In genomic region chr17:78492116-78492799, GRCh38 we compare ENCODE assay signal across 16 cellular contexts.
DNase-seq lines count a peak whose midpoint lies in the region; ATAC-seq, FAIRE-seq and TF ChIP-seq lines count a peak whose summit lies in the region.
"Had no signal": no experiment of that assay in that cellular context is flagged by ENCODE, and none has a peak within 500 bp of the region (broad histone marks: within the 10 kb centered on the region; RNA-seq: fewer than 3 reads in every experiment).

No MANE protein-coding gene starts in this region.

- no peak overlapping the region for H4K5ac ChIP-seq in H9 (ENCODE audit: insufficient read length, low read depth, low read length)

- BruUV-seq in A673 (replicated peaks; lab: Mats Ljungman, UMichigan) = no TSS peak
- no TSS peak for BruUV-seq in GM12878 (replicated peaks; lab: Mats Ljungman, UMichigan)

- DNase-seq in A673 (ENCODE audit: low spot score) (no peak), H9 (no peak), GM12878 (ENCODE audit: low read depth, low spot score) (no peak), islet precursor cell (peak; percentile 53), RCC 7860 (ENCODE audit: low spot score) (no peak), left colon (no peak)
- no peak for DNase-seq in activated naive CD4-positive, alpha-beta T cell treated with anti-CD3 and anti-CD28 coated beads, Interleukin-2, amount 50 U/mL, for 72 hours (ENCODE audit: low spot score in 2 of 2)
- DNase-seq: 8988T; ACHN; C1 segment of cervical spinal cord; Calu3; CD4-positive, alpha-beta T cell; DMS 273 treated with DMSO at 0.1 percent for 48 hours had no signal

- H3K79me1 ChIP-seq in H9 (ENCODE audit: insufficient read depth, low read depth, low read length, poor library complexity, severe bottlenecking) = no peaks in the 10 kb centered on the region

- peak; percentile 24; the same call in 1 of the 2 replicates for TF ChIP-seq POLR2A in GM12878 (IDR thresholded peaks at IDR 0.05; ENCODE audit: low read depth, low read length)

- SMC1A ChIA-PET in GM12878 (lab: Charles Lee; ENCODE audit: uncharacterized antibody, unreplicated experiment) = no interaction called here

- TF ChIP-seq CTCF in A673 (conservative IDR thresholded peaks at IDR 0.05; ENCODE audit: low read depth, low read length) (0 out of 2 replicates have a peak, but pooled peaks have one; percentile 13), H9 (conservative IDR thresholded peaks at IDR 0.05) (0 out of 3 replicates have a peak, but pooled peaks have one; percentile 23), GM12878 (IDR thresholded peaks at IDR 0.05 in 2 of 3, conservative IDR thresholded peaks at IDR 0.05 in 1 of 3; ENCODE audit: control insufficient read depth in 2 of 3, extremely low read depth in 1 of 3, insufficient read depth in 1 of 3, low read depth in 3 of 3, low read length in 3 of 3) (no peak)

- no peak overlapping the region for H3K4ac ChIP-seq in H9 (ENCODE audit: low read depth, low read length)

- H2AFZ ChIP-seq in H9 (ENCODE audit: low read length) (no peak overlapping the region), GM12878 (ENCODE audit: control insufficient read depth, low read depth, low read length) (no peak overlapping the region)

- H3K9me3 Mint-ChIP-seq in H9 = no peaks in the 10 kb centered on the region
- H3K9me3 Mint-ChIP-seq in activated naive CD4-positive, alpha-beta T cell treated with anti-CD3 and anti-CD28 coated beads, Interleukin-2, amount 50 U/mL, for 72 hours = no peaks in the 10 kb centered on the region
- H3K9me3 Mint-ChIP-seq: CD4-positive, alpha-beta T cell had no signal

- TF ChIP-seq EP300 in GM12878 (IDR thresholded peaks at IDR 0.05; ENCODE audit: borderline replicate concordance in 1 of 2, control insufficient read depth in 1 of 2, low read depth in 2 of 2, low read length in 2 of 2) = no peak

- WGBS in H9 (ENCODE audit: extremely low coverage, insufficient read length, low lambda C conversion rate) = no CpG with 5 or more reads among the region's 26 CpGs
- 40% methylated on average over 26 of the region's 26 CpGs for WGBS in GM12878 (ENCODE audit: insufficient coverage, insufficient replicate concordance, low lambda C conversion rate, missing lambda C conversion rate)

- H3K18ac ChIP-seq in H9 (ENCODE audit: insufficient read length, low read depth, low read length) = no peak overlapping the region

- no peak overlapping the region for H3K4me3 Mint-ChIP-seq in H9
- H3K4me3 Mint-ChIP-seq: CD4-positive, alpha-beta T cell had no signal

- H3K27me3 ChIP-seq in A673 (replicated peaks; ENCODE audit: insufficient read depth, low read depth, low read length, poor library complexity) (no peaks in the 10 kb centered on the region), H9 (ENCODE audit: insufficient read depth, low read length) (no peaks in the 10 kb centered on the region), GM12878 (replicated peaks in 1 of 2; ENCODE audit: control insufficient read depth in 2 of 2, insufficient read depth in 2 of 2, low read length in 1 of 2) (no peaks in the 10 kb centered on the region)

- H3K9ac ChIP-seq in H9 (ENCODE audit: extremely low read depth, insufficient read length, low read length) (no peak overlapping the region), GM12878 (ENCODE audit: control insufficient read depth, insufficient read depth, low read length) (no peak overlapping the region)

- H3K36me3 ChIP-seq in A673 (ENCODE audit: insufficient read depth, low read length, poor library complexity, severe bottlenecking) (no peaks in the 10 kb centered on the region), GM12878 (ENCODE audit: control insufficient read depth in 2 of 2, insufficient read depth in 2 of 2, low read length in 1 of 2) (no peaks in the 10 kb centered on the region)

- no peak for FAIRE-seq in GM12878 (lab: Jason Lieb, UNC)
- FAIRE-seq in RCC 7860 (lab: Jason Lieb, UNC) = no peak
- FAIRE-seq: GM12891 had no signal

- H3K4me2 ChIP-seq in H9 (ENCODE audit: insufficient read depth, insufficient read length, low read length) = no peak overlapping the region
- H3K4me2 ChIP-seq in GM12878 (ENCODE audit: control insufficient read depth, insufficient read depth) = no peak overlapping the region

- in situ Hi-C loops in GM12878 (cut with MboI) = no loop called here

- H3K27me3 Mint-ChIP-seq in H9 (ENCODE audit: low read depth) = peaks cover 16% of the 10 kb centered on the region
- H3K27me3 Mint-ChIP-seq: CD4-positive, alpha-beta T cell had no signal

- H3K4me1 Mint-ChIP-seq in H9 = peaks cover 0 to 1% of the 10 kb centered on the region in 2 experiments; a peak in 1 of 4 replicates

- H3K4me1 ChIP-seq in A673 (ENCODE audit: insufficient read depth, low read length, poor library complexity, severe bottlenecking) (no peaks in the 10 kb centered on the region), H9 (ENCODE audit: insufficient read depth, low read length) (no peaks in the 10 kb centered on the region), GM12878 (ENCODE audit: control insufficient read depth, insufficient read depth, low read length) (no peaks in the 10 kb centered on the region; the same call in 1 of the 2 replicates)

- H3K36me3 Mint-ChIP-seq in H9 (ENCODE audit: insufficient read depth in 1 of 3, low read depth in 3 of 3) = no peaks in the 10 kb centered on the region; a peak in 2 of 7 replicates
- H3K36me3 Mint-ChIP-seq in activated naive CD4-positive, alpha-beta T cell treated with anti-CD3 and anti-CD28 coated beads, Interleukin-2, amount 50 U/mL, for 72 hours = no peaks in the 10 kb centered on the region

- RAD21 ChIA-PET in GM12878 (lab: Charles Lee; ENCODE audit: unreplicated experiment) = no interaction called here

- H3K56ac ChIP-seq in H9 (ENCODE audit: insufficient read length, low read depth, low read length) = no peak overlapping the region

- no peak overlapping the region for H2BK15ac ChIP-seq in H9 (ENCODE audit: low read depth, low read length)

- CTCF ChIA-PET in A673 (lab: Charles Lee) = no interaction called here
- CTCF ChIA-PET in GM12878 (lab: Yijun Ruan, JAX) = no interaction called here

- H3K27ac Mint-ChIP-seq in H9 = no peak overlapping the region; a peak in 1 of 7 replicates
- H3K27ac Mint-ChIP-seq in activated naive CD4-positive, alpha-beta T cell treated with anti-CD3 and anti-CD28 coated beads, Interleukin-2, amount 50 U/mL, for 72 hours = no peak overlapping the region
- H3K27ac Mint-ChIP-seq: CD4-positive, alpha-beta T cell had no signal

- no peak overlapping the region for H3T11ph ChIP-seq in H9 (ENCODE audit: low read length)

- no peak overlapping the region for H2BK120ac ChIP-seq in H9 (ENCODE audit: low read depth, low read length, poor library complexity, severe bottlenecking)

- H3K23me2 ChIP-seq in H9 (ENCODE audit: insufficient read length, low read depth, low read length, poor library complexity, severe bottlenecking) = no peaks in the 10 kb centered on the region

- no peak overlapping the region for H4K91ac ChIP-seq in H9 (ENCODE audit: insufficient read length, low read depth, low read length)

- no peak overlapping the region for H2BK5ac ChIP-seq in H9 (ENCODE audit: insufficient read length, low read length)

- no peak overlapping the region for H3K14ac ChIP-seq in H9 (ENCODE audit: insufficient read depth, low read length)

- H3K27ac ChIP-seq in A673 (ENCODE audit: low read depth, low read length, poor library complexity, severe bottlenecking) (no peak overlapping the region), H9 (ENCODE audit: insufficient read length, low read depth, low read length) (no peak overlapping the region), GM12878 (ENCODE audit: control insufficient read depth, insufficient read depth) (no peak overlapping the region)

- no peak for TF ChIP-seq RAD21 in GM12878 (IDR thresholded peaks at IDR 0.05; ENCODE audit: insufficient read depth, low read depth, low read length)

- no peak overlapping the region for H2BK12ac ChIP-seq in H9 (ENCODE audit: insufficient read length, low read depth, low read length)

- POLR2A ChIA-PET in A673 (lab: Charles Lee; ENCODE audit: low non-redundant PET) = no interaction called here
- POLR2A ChIA-PET in GM12878 (lab: Charles Lee) = no interaction called here

- H3K9me3 ChIP-seq in A673 (ENCODE audit: low read depth, low read length, poor library complexity, severe bottlenecking) = no peaks in the 10 kb centered on the region
- no peaks in the 10 kb centered on the region for H3K9me3 ChIP-seq in H9 (ENCODE audit: control insufficient read depth, low read depth, low read length)
- no peaks in the 10 kb centered on the region for H3K9me3 ChIP-seq in GM12878 (replicated peaks; ENCODE audit: control insufficient read depth, insufficient read depth, low read length)

- intact Hi-C loops in A673 (cut with micrococcal nuclease; ENCODE audit: unreplicated experiment) (no loop called here), GM12878 (cut with micrococcal nuclease; ENCODE audit: unreplicated experiment) (no loop called here), left colon (cut with DNase I, micrococcal nuclease) (no loop called here)

- H4K20me1 ChIP-seq in H9 (ENCODE audit: control insufficient read depth, insufficient read depth, insufficient read length) (no peaks in the 10 kb centered on the region), GM12878 (ENCODE audit: control insufficient read depth, insufficient read depth) (no peaks in the 10 kb centered on the region)

- ATAC-seq in GM12878 (no peak), left colon (no peak), HG03175 (IDR thresholded peaks at IDR 0.05; ENCODE audit: unreplicated experiment) (no peak)
- ATAC-seq in activated naive CD4-positive, alpha-beta T cell treated with anti-CD3 and anti-CD28 coated beads, Interleukin-2, amount 50 U/mL, for 72 hours = no peak
- ATAC-seq: HCT116 had no signal

- no peak overlapping the region for H2BK20ac ChIP-seq in H9 (ENCODE audit: low read depth, low read length, poor library complexity, severe bottlenecking)

- no peak overlapping the region for H4K8ac ChIP-seq in H9 (replicated peaks; ENCODE audit: insufficient read length, low read depth, low read length)

- H3K4me3 ChIP-seq in A673 (ENCODE audit: low read depth, low read length, poor library complexity, severe bottlenecking) (no peak overlapping the region), GM12878 (no peak overlapping the region)

- H3K79me2 ChIP-seq in H9 (ENCODE audit: insufficient read depth, low read length) (no peaks in the 10 kb centered on the region), GM12878 (ENCODE audit: control insufficient read depth, insufficient read depth, low read length) (peaks cover 11% of the 10 kb centered on the region)

- H2AK5ac ChIP-seq in H9 (ENCODE audit: insufficient read length, low read length) = no peak overlapping the region

- H3K23ac ChIP-seq in H9 (ENCODE audit: insufficient read length, low read depth, low read length) = no peak overlapping the region

TF ChIP-seq in GM12878, 131 proteins besides CTCF, POLR2A, EP300 and RAD21:
- TF ChIP-seq, protein P1, sequence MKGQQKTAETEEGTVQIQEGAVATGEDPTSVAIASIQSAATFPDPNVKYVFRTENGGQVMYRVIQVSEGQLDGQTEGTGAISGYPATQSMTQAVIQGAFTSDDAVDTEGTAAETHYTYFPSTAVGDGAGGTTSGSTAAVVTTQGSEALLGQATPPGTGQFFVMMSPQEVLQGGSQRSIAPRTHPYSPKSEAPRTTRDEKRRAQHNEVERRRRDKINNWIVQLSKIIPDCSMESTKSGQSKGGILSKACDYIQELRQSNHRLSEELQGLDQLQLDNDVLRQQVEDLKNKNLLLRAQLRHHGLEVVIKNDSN (IDR thresholded peaks at IDR 0.05; ENCODE audit: borderline replicate concordance, extremely low read length, insufficient read depth, low read depth, low read length) = peak; percentile 10
- TF ChIP-seq SUZ12 (IDR thresholded peaks at IDR 0.05; ENCODE audit: unreplicated experiment) = no peak

Comparison
In these comparisons a context has a peak if more than half of its experiments do, and no peak if none do; other contexts are left out.
1. CTCF ChIP-seq: peak in A673 (single experiment) and H9 (single experiment); none in GM12878 (0 of 3).